In the genomic region with DNA sequence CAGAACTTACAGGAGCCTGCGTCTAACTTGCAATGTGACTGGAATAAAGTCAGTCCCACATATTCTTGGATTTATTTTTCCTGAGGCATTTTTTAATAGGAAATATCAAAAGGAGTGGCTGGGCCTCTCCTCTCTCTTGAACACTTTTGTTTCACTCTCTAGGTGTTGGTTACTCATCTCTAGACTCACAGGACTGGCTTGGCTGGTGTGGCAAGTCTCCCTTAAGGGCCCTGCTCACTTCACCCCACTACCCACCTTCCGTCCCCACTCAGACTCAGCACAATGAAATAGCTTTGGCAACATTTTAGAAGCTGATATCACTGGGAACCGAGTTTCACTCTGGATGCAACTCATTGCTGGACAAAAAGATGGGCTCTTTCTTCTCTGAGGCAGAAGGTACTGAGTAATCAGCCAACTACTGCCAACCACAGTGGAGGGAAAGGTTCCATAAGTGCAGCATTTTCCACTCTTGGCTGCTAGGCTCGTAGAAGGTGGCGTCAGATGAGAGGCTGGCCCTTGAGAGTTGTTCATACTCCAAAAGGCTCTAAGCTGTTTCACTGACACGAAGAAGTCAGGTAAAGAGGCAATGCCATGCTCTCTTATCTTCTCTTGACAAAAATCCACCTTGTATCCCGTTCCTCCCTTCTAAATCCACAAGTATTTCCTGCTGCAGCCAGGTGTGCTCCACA, we compare ENCODE assay signal across 20 cellular contexts.
DNase-seq lines count a peak whose midpoint lies in the region; ATAC-seq and TF ChIP-seq lines count a peak whose summit lies in the region.
"Had no signal": no experiment of that assay in that cellular context is flagged by ENCODE, and none has a peak within 500 bp of the region (broad histone marks: within the 10 kb centered on the region; RNA-seq: fewer than 3 reads in every experiment).

No MANE protein-coding gene starts in this region.

- no peaks in the 10 kb centered on the region for H3K36me3 ChIP-seq in right atrium auricular region
- H3K36me3 ChIP-seq in lung (ENCODE audit: control insufficient read depth in 2 of 2, insufficient read depth in 2 of 2, low read length in 2 of 2): no peaks in the 10 kb centered on the region
- no peaks in the 10 kb centered on the region for H3K36me3 ChIP-seq in upper lobe of right lung
- H3K36me3 ChIP-seq in GM23248 (ENCODE audit: low read depth): no peaks in the 10 kb centered on the region
- H3K36me3 ChIP-seq: MG63 had no signal

- no peak overlapping the region for H3K4me3 Mint-ChIP-seq in MCF 10A (ENCODE audit: unreplicated experiment)
- H3K4me3 Mint-ChIP-seq: activated naive CD8-positive, alpha-beta T cell treated with anti-CD3 and anti-CD28 coated beads, Interleukin-2, amount 50 U/mL, for 24 hours; natural killer cell treated with Interleukin-12 subunit alpha and Interleukin-12 subunit beta and Interleukin-15 and Interleukin-18, amount 100 ng/mL, for 72 hours; T-helper 17 cell; WTC11 had no signal

- no peak for DNase-seq in right atrium auricular region (ENCODE audit: low spot score)
- DNase-seq in cardiac septum (ENCODE audit: low spot score): no peak
- DNase-seq in MCF 10A (ENCODE audit: unreplicated experiment): no peak
- DNase-seq in lung (ENCODE audit: low spot score): peak; percentile 58
- DNase-seq in upper lobe of right lung: peak; percentile 74
- no peak for DNase-seq in GM23248
- no peak for DNase-seq in amygdala (lab: John Stamatoyannopoulos, UW)
- no peak for DNase-seq in foreskin melanocyte
- DNase-seq: activated naive CD8-positive, alpha-beta T cell treated with anti-CD3 and anti-CD28 coated beads, Interleukin-2, amount 50 U/mL, for 24 hours; central memory CD4-positive, alpha-beta T cell; DMS153; effector memory CD4-positive, alpha-beta T cell; MG63; NCI-H1694 treated with DMSO at 0.1 percent for 48 hours; stimulated activated CD4-positive, alpha-beta T cell treated with anti-CD3 and anti-CD28 coated beads, Interleukin-15, amount 100 ng/mL, for 24 hours; stimulated activated naive CD4-positive, alpha-beta T cell treated with Interleukin-2 at 50 U/mL for 16 hours; T-helper 17 cell had no signal

- no peak overlapping the region for H2AFZ ChIP-seq in GM23248

- no peak overlapping the region for H3K9ac ChIP-seq in GM23248

- no peaks in the 10 kb centered on the region for H3K36me3 Mint-ChIP-seq in MCF 10A (ENCODE audit: insufficient read depth, unreplicated experiment)
- H3K36me3 Mint-ChIP-seq: natural killer cell treated with Interleukin-12 subunit alpha and Interleukin-12 subunit beta and Interleukin-15 and Interleukin-18, amount 100 ng/mL, for 72 hours; WTC11 had no signal

- H3K27me3 ChIP-seq in right atrium auricular region (no peaks in the 10 kb centered on the region), lung (ENCODE audit: control insufficient read depth, insufficient read depth) (no peaks in the 10 kb centered on the region), upper lobe of right lung (no peaks in the 10 kb centered on the region), GM23248 (replicated peaks; ENCODE audit: insufficient read depth) (no peaks in the 10 kb centered on the region)
- H3K27me3 ChIP-seq: MG63 had no signal

- peaks cover 39% of the 10 kb centered on the region for H3K4me1 Mint-ChIP-seq in MCF 10A (ENCODE audit: insufficient read depth, unreplicated experiment)
- H3K4me1 Mint-ChIP-seq: activated naive CD8-positive, alpha-beta T cell treated with anti-CD3 and anti-CD28 coated beads, Interleukin-2, amount 50 U/mL, for 24 hours; T-helper 17 cell had no signal

- H3K9me3 ChIP-seq in right atrium auricular region: no peaks in the 10 kb centered on the region
- no peaks in the 10 kb centered on the region for H3K9me3 ChIP-seq in lung (ENCODE audit: control insufficient read depth in 2 of 2, insufficient read depth in 1 of 2, low read length in 1 of 2)
- no peaks in the 10 kb centered on the region for H3K9me3 ChIP-seq in upper lobe of right lung
- no peaks in the 10 kb centered on the region for H3K9me3 ChIP-seq in GM23248 (ENCODE audit: low read depth)
- H3K9me3 ChIP-seq: MG63 had no signal

- H4K20me1 ChIP-seq in GM23248 (ENCODE audit: insufficient read depth): no peaks in the 10 kb centered on the region

- peak; percentile 49 for ATAC-seq in lung (ENCODE audit: insufficient read depth, low FRiP score)
- ATAC-seq in upper lobe of right lung: peak; percentile 78
- ATAC-seq: activated naive CD8-positive, alpha-beta T cell treated with anti-CD3 and anti-CD28 coated beads, Interleukin-2, amount 50 U/mL, for 24 hours; natural killer cell treated with Interleukin-12 subunit alpha and Interleukin-12 subunit beta and Interleukin-15 and Interleukin-18, amount 100 ng/mL, for 72 hours; T-helper 17 cell; WTC11 had no signal

- CTCF ChIA-PET in MCF 10A (lab: Yijun Ruan, JAX): interaction anchor here (0.5 to 1.5 kb wide), 5 partner anchors 15 to 819 kb away, joined by 3 to 7 read pairs (median 3); no protein-coding TSS in a partner anchor

- peak overlapping the region; percentile 14 to 89 for H3K27ac ChIP-seq in right atrium auricular region
- peak overlapping the region in 1 of 2 donors; percentile 85 for H3K27ac ChIP-seq in lung (ENCODE audit: low read depth in 1 of 2, low read length in 1 of 2)
- H3K27ac ChIP-seq in upper lobe of right lung: peak overlapping the region; percentile 55
- no peak overlapping the region for H3K27ac ChIP-seq in GM23248

- H3K4me3 ChIP-seq in right atrium auricular region: no peak overlapping the region
- H3K4me3 ChIP-seq in lung: no peak overlapping the region
- H3K4me3 ChIP-seq in upper lobe of right lung: no peak overlapping the region
- no peak overlapping the region for H3K4me3 ChIP-seq in GM23248
- H3K4me3 ChIP-seq: MG63 had no signal

- no peaks in the 10 kb centered on the region for H3K9me3 Mint-ChIP-seq in MCF 10A (ENCODE audit: unreplicated experiment)
- H3K9me3 Mint-ChIP-seq: activated naive CD8-positive, alpha-beta T cell treated with anti-CD3 and anti-CD28 coated beads, Interleukin-2, amount 50 U/mL, for 24 hours; activated T-helper 2 cell treated with anti-CD3 and anti-CD28 coated beads, Interferon-gamma antibody, Interleukin-2, Interleukin-4, amounts not matched to agents 10 μg/mL and 5 μg/mL and 100 μg/mL, durations not matched to agents 14 hours and 24 hours and 36 hours; WTC11 had no signal

- peaks cover 0 to 59% of the 10 kb centered on the region in 2 donors for H3K4me1 ChIP-seq in right atrium auricular region
- H3K4me1 ChIP-seq in lung (ENCODE audit: control insufficient read depth in 2 of 2, insufficient read depth in 2 of 2, low read length in 2 of 2): peaks cover 14 to 22% of the 10 kb centered on the region in 2 donors
- peaks cover 23% of the 10 kb centered on the region for H3K4me1 ChIP-seq in upper lobe of right lung
- H3K4me1 ChIP-seq in GM23248 (ENCODE audit: insufficient read depth): peaks cover 21% of the 10 kb centered on the region

- H3K27me3 Mint-ChIP-seq in MCF 10A (ENCODE audit: insufficient read depth, unreplicated experiment): no peaks in the 10 kb centered on the region
- H3K27me3 Mint-ChIP-seq: activated naive CD8-positive, alpha-beta T cell treated with anti-CD3 and anti-CD28 coated beads, Interleukin-2, amount 50 U/mL, for 24 hours; natural killer cell treated with Interleukin-12 subunit alpha and Interleukin-12 subunit beta and Interleukin-15 and Interleukin-18, amount 100 ng/mL, for 72 hours; T-helper 17 cell had no signal

- intact Hi-C loops in cardiac septum (cut with DNase I) (loop anchor here (10.0 kb wide), 1 partner anchor 141 kb away; no protein-coding TSS in a partner anchor), MCF 10A (cut with micrococcal nuclease) (loop anchor here (10.0 kb wide), 1 partner anchor 309 kb away; no protein-coding TSS in a partner anchor), upper lobe of right lung (cut with DNase I) (no loop called here)

- no peaks in the 10 kb centered on the region for H3K79me2 ChIP-seq in GM23248 (ENCODE audit: insufficient read depth)

- peak overlapping the region; percentile 91 for H3K27ac Mint-ChIP-seq in MCF 10A (ENCODE audit: low read depth, unreplicated experiment)
- H3K27ac Mint-ChIP-seq: activated naive CD8-positive, alpha-beta T cell treated with anti-CD3 and anti-CD28 coated beads, Interleukin-2, amount 50 U/mL, for 24 hours; activated T-helper 2 cell treated with anti-CD3 and anti-CD28 coated beads, Interferon-gamma antibody, Interleukin-2, Interleukin-4, amounts not matched to agents 10 μg/mL and 5 μg/mL and 100 μg/mL, durations not matched to agents 14 hours and 24 hours and 36 hours; natural killer cell treated with Interleukin-12 subunit alpha and Interleukin-12 subunit beta and Interleukin-15 and Interleukin-18, amount 100 ng/mL, for 72 hours; T-helper 17 cell; WTC11 had no signal

- no peak overlapping the region for H3K4me2 ChIP-seq in GM23248 (ENCODE audit: unreplicated experiment)

- BruUV-seq in MCF 10A (replicated peaks; lab: Mats Ljungman, UMichigan): no TSS peak

- H3K9me2 ChIP-seq in GM23248 (ENCODE audit: insufficient read depth): no peaks in the 10 kb centered on the region

- in situ Hi-C loops in GM23248 (cut with MboI): no loop called here

- no peak for TF ChIP-seq CTCF in right atrium auricular region (IDR thresholded peaks at IDR 0.05)
- TF ChIP-seq CTCF in MCF 10A (IDR thresholded peaks at IDR 0.05; ENCODE audit: unreplicated experiment): no peak
- no peak for TF ChIP-seq CTCF in lung (IDR thresholded peaks at IDR 0.05; ENCODE audit: control extremely low read depth, extremely low read depth)
- TF ChIP-seq CTCF in upper lobe of right lung (IDR thresholded peaks at IDR 0.05): no peak

- 74 to 85% methylated on average over 7 of the region's 7 CpGs for WGBS in lung, 2 donors
- 72 to 82% methylated on average over 7 of the region's 7 CpGs for WGBS in GM23248 (ENCODE audit: low coverage in 1 of 2, low lambda C conversion rate in 2 of 2, missing lambda C conversion rate in 2 of 2), 2 experiments

- POLR2A ChIA-PET in MCF 10A (lab: Yijun Ruan, JAX): interaction anchor here (2.5 to 5.7 kb wide), 2 partner anchors 132 to 640 kb away, joined by 12 to 66 read pairs; no protein-coding TSS in a partner anchor

- peaks cover 14% of the 10 kb centered on the region; the same call in 1 of the 2 replicates for H3F3A ChIP-seq in GM23248 (ENCODE audit: insufficient read depth)

Comparison
In these comparisons a context has a peak if more than half of its experiments do, and no peak if none do; other contexts are left out.
1. DNase-seq: peak in lung (single experiment) and upper lobe of right lung (single experiment); none in right atrium auricular region (single experiment), cardiac septum (single experiment), MCF 10A (single experiment), GM23248 (single experiment), amygdala (0 of 56) and foreskin melanocyte (single experiment).